1 cellular context compared by ENCODE assay signal in the genomic region with DNA sequence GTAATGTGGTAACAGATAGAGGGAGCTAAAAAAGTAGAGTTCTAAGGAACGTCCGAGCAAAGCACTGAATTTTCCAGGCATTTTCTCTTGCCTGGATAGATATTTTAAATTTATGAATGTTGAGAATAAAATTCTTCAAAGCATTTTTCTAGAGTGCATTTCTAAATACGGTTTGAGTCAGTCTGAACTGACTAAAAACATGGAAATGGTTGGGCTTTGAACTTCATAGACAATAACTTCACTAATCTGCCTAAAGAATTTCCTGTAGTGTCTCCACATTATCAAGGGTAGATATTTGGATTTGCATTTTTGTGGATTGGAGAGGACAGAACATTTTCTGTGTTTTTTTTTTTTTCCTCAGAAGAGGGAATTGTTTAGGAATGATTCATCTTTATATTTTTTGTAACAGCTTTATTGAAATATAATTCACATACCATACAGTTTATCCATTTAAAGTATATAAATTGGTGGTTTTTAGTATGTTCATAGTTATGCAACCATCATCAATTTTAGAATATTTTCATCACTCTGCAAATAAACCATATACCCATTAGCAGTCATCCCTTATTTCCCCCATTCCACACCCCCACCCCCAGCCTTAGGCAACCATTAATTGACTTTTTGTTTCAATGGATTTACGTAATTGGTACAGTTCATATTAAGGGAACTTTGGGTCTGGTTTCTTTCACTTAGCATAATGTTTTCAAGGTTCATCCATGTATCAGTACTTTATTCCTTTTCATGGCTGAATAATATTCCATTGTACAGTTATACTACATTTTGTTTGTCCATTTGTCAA.
TF ChIP-seq lines count a peak whose summit lies in the region.

No MANE protein-coding gene starts in this region.

TF ChIP-seq in GM23338, 12 proteins besides CTCF, POLR2A, EP300 and RAD21 (continued from another document):
- no peak for TF ChIP-seq STAT1 (IDR thresholded peaks at IDR 0.05; ENCODE audit: unreplicated experiment)
- no peak for TF ChIP-seq ZNF114 (CRISPR knock-in tag; IDR thresholded peaks at IDR 0.05)
- TF ChIP-seq CREB1 (CRISPR knock-in tag; IDR thresholded peaks at IDR 0.05; ENCODE audit: low read depth) = no peak
- no peak for TF ChIP-seq EZH2 (IDR thresholded peaks at IDR 0.05; ENCODE audit: low read depth, unreplicated experiment)
- TF ChIP-seq, protein P1, sequence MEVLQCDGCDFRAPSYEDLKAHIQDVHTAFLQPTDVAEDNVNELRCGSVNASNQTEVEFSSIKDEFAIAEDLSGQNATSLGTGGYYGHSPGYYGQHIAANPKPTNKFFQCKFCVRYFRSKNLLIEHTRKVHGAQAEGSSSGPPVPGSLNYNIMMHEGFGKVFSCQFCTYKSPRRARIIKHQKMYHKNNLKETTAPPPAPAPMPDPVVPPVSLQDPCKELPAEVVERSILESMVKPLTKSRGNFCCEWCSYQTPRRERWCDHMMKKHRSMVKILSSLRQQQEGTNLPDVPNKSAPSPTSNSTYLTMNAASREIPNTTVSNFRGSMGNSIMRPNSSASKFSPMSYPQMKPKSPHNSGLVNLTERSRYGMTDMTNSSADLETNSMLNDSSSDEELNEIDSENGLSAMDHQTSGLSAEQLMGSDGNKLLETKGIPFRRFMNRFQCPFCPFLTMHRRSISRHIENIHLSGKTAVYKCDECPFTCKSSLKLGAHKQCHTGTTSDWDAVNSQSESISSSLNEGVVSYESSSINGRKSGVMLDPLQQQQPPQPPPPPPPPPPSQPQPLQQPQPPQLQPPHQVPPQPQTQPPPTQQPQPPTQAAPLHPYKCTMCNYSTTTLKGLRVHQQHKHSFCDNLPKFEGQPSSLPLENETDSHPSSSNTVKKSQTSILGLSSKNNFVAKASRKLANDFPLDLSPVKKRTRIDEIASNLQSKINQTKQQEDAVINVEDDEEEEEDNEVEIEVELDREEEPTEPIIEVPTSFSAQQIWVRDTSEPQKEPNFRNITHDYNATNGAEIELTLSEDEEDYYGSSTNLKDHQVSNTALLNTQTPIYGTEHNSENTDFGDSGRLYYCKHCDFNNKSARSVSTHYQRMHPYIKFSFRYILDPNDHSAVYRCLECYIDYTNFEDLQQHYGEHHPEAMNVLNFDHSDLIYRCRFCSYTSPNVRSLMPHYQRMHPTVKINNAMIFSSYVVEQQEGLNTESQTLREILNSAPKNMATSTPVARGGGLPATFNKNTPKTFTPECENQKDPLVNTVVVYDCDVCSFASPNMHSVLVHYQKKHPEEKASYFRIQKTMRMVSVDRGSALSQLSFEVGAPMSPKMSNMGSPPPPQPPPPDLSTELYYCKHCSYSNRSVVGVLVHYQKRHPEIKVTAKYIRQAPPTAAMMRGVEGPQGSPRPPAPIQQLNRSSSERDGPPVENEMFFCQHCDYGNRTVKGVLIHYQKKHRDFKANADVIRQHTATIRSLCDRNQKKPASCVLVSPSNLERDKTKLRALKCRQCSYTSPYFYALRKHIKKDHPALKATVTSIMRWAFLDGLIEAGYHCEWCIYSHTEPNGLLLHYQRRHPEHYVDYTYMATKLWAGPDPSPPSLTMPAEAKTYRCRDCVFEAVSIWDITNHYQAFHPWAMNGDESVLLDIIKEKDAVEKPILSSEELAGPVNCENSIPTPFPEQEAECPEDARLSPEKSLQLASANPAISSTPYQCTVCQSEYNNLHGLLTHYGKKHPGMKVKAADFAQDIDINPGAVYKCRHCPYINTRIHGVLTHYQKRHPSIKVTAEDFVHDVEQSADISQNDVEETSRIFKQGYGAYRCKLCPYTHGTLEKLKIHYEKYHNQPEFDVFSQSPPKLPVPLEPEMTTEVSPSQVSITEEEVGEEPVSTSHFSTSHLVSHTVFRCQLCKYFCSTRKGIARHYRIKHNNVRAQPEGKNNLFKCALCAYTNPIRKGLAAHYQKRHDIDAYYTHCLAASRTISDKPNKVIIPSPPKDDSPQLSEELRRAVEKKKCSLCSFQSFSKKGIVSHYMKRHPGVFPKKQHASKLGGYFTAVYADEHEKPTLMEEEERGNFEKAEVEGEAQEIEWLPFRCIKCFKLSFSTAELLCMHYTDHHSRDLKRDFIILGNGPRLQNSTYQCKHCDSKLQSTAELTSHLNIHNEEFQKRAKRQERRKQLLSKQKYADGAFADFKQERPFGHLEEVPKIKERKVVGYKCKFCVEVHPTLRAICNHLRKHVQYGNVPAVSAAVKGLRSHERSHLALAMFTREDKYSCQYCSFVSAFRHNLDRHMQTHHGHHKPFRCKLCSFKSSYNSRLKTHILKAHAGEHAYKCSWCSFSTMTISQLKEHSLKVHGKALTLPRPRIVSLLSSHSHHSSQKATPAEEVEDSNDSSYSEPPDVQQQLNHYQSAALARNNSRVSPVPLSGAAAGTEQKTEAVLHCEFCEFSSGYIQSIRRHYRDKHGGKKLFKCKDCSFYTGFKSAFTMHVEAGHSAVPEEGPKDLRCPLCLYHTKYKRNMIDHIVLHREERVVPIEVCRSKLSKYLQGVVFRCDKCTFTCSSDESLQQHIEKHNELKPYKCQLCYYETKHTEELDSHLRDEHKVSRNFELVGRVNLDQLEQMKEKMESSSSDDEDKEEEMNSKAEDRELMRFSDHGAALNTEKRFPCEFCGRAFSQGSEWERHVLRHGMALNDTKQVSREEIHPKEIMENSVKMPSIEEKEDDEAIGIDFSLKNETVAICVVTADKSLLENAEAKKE (CRISPR knock-in tag; IDR thresholded peaks at IDR 0.05) = no peak
- TF ChIP-seq ZNF331 (CRISPR knock-in tag; IDR thresholded peaks at IDR 0.05; ENCODE audit: low read depth) = no peak
- TF ChIP-seq NANOG (IDR thresholded peaks at IDR 0.05; ENCODE audit: borderline replicate concordance) = no peak
- TF ChIP-seq EZH2phosphoT487 (IDR thresholded peaks at IDR 0.05; ENCODE audit: unreplicated experiment) = no peak
- no peak for TF ChIP-seq ETS1 (IDR thresholded peaks at IDR 0.05)
TF ChIP-seq in GM23338: peak in this region for 0.
